19 cellular contexts compared by ENCODE assay signal in genomic region chr22:22158965-22159364, GRCh38.
DNase-seq lines count a peak whose midpoint lies in the region; ATAC-seq, FAIRE-seq and TF ChIP-seq lines count a peak whose summit lies in the region.
"Had no signal": no experiment of that assay in that cellular context is flagged by ENCODE, and none has a peak within 500 bp of the region (broad histone marks: within the 10 kb centered on the region; RNA-seq: fewer than 3 reads in every experiment).

No MANE protein-coding gene starts in this region.

- no peaks in the 10 kb centered on the region for H3K36me3 ChIP-seq in HEK293 (ENCODE audit: control insufficient read depth in 2 of 2, insufficient read depth in 1 of 2, low read length in 2 of 2)
- H3K36me3 ChIP-seq in K562 (ENCODE audit: control insufficient read depth, insufficient read depth, low read length), result no peaks in the 10 kb centered on the region

- H3K9me3 ChIP-seq in HEK293 (ENCODE audit: control insufficient read depth, insufficient read depth, low read depth, low read length) (no peaks in the 10 kb centered on the region), K562 (replicated peaks; ENCODE audit: control insufficient read depth, insufficient read depth, low read depth, low read length) (no peaks in the 10 kb centered on the region)

- no peak overlapping the region for H2AFZ ChIP-seq in K562 (ENCODE audit: low read depth, low read length)
- H2AFZ ChIP-seq: GM23338 had no signal

- no peak overlapping the region for H3K4me3 Mint-ChIP-seq in stimulated activated memory B cell treated with anti-CD40 and anti-IgM and Interleukin-4, amounts not matched to agents 10 μg/mL and 1 μg/mL and 100 μg/mL, for 72 hours
- H3K4me3 Mint-ChIP-seq: CD4-positive, alpha-beta T cell; GM23338 had no signal

- intact Hi-C loops in K562 (cut with micrococcal nuclease), result no loop called here

- in situ Hi-C loops in K562 (cut with MboI), result no loop called here

- no peaks in the 10 kb centered on the region for H3K27me3 Mint-ChIP-seq in stimulated activated memory B cell treated with anti-CD40 and anti-IgM and Interleukin-4, amounts not matched to agents 10 μg/mL and 1 μg/mL and 100 μg/mL, for 72 hours

- no peak for TF ChIP-seq CTCF in HEK293 (tag by site-specific recombination; IDR thresholded peaks at IDR 0.05)
- TF ChIP-seq CTCF in K562 (IDR thresholded peaks at IDR 0.05 in 2 of 3, conservative IDR thresholded peaks at IDR 0.05 in 1 of 3; ENCODE audit: insufficient read depth in 2 of 3, low read depth in 1 of 3, low read length in 3 of 3), result no peak
- TF ChIP-seq CTCF in GM20000 (IDR thresholded peaks at IDR 0.05; ENCODE audit: extremely low read depth, missing control alignments), result no peak

- peak overlapping the region; percentile 64 for H3K27ac Mint-ChIP-seq in stimulated activated memory B cell treated with anti-CD40 and anti-IgM and Interleukin-4, amounts not matched to agents 10 μg/mL and 1 μg/mL and 100 μg/mL, for 72 hours
- H3K27ac Mint-ChIP-seq: CD4-positive, alpha-beta T cell; GM23338 had no signal

- H3K4me1 Mint-ChIP-seq in stimulated activated memory B cell treated with anti-CD40 and anti-IgM and Interleukin-4, amounts not matched to agents 10 μg/mL and 1 μg/mL and 100 μg/mL, for 72 hours, result peaks cover 62% of the 10 kb centered on the region
- H3K4me1 Mint-ChIP-seq: GM23338 had no signal

- POLR2A ChIA-PET in HEK293 (lab: Yijun Ruan, JAX), result no interaction called here
- POLR2A ChIA-PET in K562 (lab: Yijun Ruan, JAX), result interaction anchor here (0.7 to 3.7 kb wide), 5 partner anchors 9 to 93 kb away, joined by 3 to 16 read pairs (median 4); no protein-coding TSS in a partner anchor

- H3K79me2 ChIP-seq in K562 (ENCODE audit: control insufficient read depth, insufficient read depth, low read length), result no peaks in the 10 kb centered on the region

- H3K4me2 ChIP-seq in K562 (ENCODE audit: insufficient read depth, low read length), result no peak overlapping the region
- H3K4me2 ChIP-seq: GM23338 had no signal

- DNase-seq in K562 (ENCODE audit: extremely low read depth in 1 of 4, low spot score in 3 of 4) (peak in 1 of 4 experiments; percentile 37), GM20000 (ENCODE audit: low spot score) (no peak)
- DNase-seq in stimulated activated naive CD4-positive, alpha-beta T cell (lab: John Stamatoyannopoulos, UW), result no peak
- DNase-seq: ACHN; CD4-positive, alpha-beta T cell; DMS153; DMS79; IMR-90; KBM-7 had no signal

- no peak for TF ChIP-seq POLR2A in K562 (conservative IDR thresholded peaks at IDR 0.05)

- under 1% methylated on average over 3 of the region's 3 CpGs for WGBS in K562 (ENCODE audit: insufficient coverage, low coverage, missing lambda C conversion rate)

- no peaks in the 10 kb centered on the region for H3K36me3 Mint-ChIP-seq in stimulated activated memory B cell treated with anti-CD40 and anti-IgM and Interleukin-4, amounts not matched to agents 10 μg/mL and 1 μg/mL and 100 μg/mL, for 72 hours

- TF ChIP-seq EP300 in K562 (IDR thresholded peaks at IDR 0.05; ENCODE audit: low read length), result no peak

- TF ChIP-seq RAD21 in K562 (CRISPR knock-in tag; conservative IDR thresholded peaks at IDR 0.05 in 1 of 2, IDR thresholded peaks at IDR 0.05 in 1 of 2), result no peak

- BruUV-seq in K562 (replicated peaks; lab: Mats Ljungman, UMichigan), result no TSS peak

- H3K4me3 ChIP-seq in HEK293 (ENCODE audit: low read depth, low read length) (no peak overlapping the region), K562 (no peak overlapping the region)
- H3K4me3 ChIP-seq: GM12878, GM23338 had no signal

- no peak overlapping the region for H3K9ac ChIP-seq in K562 (ENCODE audit: insufficient read depth in 1 of 2, low read depth in 2 of 2, low read length in 2 of 2)

- H3K27ac ChIP-seq in HEK293 (ENCODE audit: extremely low read depth, low read depth, low read length) (no peak overlapping the region), K562 (ENCODE audit: extremely low read depth, low read depth, low read length) (no peak overlapping the region)
- H3K27ac ChIP-seq: C4-2B had no signal

- H4K20me1 ChIP-seq in K562 (replicated peaks; ENCODE audit: control insufficient read depth, insufficient read depth, low read length), result no peaks in the 10 kb centered on the region

- no peak for FAIRE-seq in K562 (lab: Jason Lieb, UNC)
- FAIRE-seq: A204.1, GM12878, H54, HTR-8/SVneo had no signal

- H3K4me1 ChIP-seq in HEK293 (ENCODE audit: control insufficient read depth, insufficient read depth, low read length), result no peaks in the 10 kb centered on the region
- H3K4me1 ChIP-seq in K562 (replicated peaks in 1 of 2; ENCODE audit: control insufficient read depth in 2 of 2, insufficient read depth in 2 of 2, low read length in 2 of 2), result peaks cover 0 to 4% of the 10 kb centered on the region in 2 experiments; a peak in 1 of 5 replicates

- H3K9me1 ChIP-seq in K562 (ENCODE audit: control insufficient read depth, insufficient read depth, low read length), result peaks cover 3% of the 10 kb centered on the region

- H3K9me3 Mint-ChIP-seq in stimulated activated memory B cell treated with anti-CD40 and anti-IgM and Interleukin-4, amounts not matched to agents 10 μg/mL and 1 μg/mL and 100 μg/mL, for 72 hours, result no peaks in the 10 kb centered on the region
- H3K9me3 Mint-ChIP-seq: CD4-positive, alpha-beta T cell had no signal

- no peak for ATAC-seq in K562
- no peak for ATAC-seq in stimulated activated memory B cell treated with anti-CD40 and anti-IgM and Interleukin-4, amounts not matched to agents 10 μg/mL and 1 μg/mL and 100 μg/mL, for 72 hours
- no peak for ATAC-seq in GM21825 (IDR thresholded peaks at IDR 0.05; ENCODE audit: unreplicated experiment)
- ATAC-seq: GM12878, GM23338, HCT116 had no signal

- CTCF ChIA-PET in HEK293 (lab: Yijun Ruan, JAX) (interaction anchor here (0.6 to 2.7 kb wide), 11 partner anchors 11 to 649 kb away, joined by 3 to 13 read pairs (median 4); partner anchors contain the start of gene ZNF280B), K562 (lab: Yijun Ruan, JAX; ENCODE audit: low intra/inter-chr PET ratio) (no interaction called here)

- H3K27me3 ChIP-seq in K562 (ENCODE audit: control insufficient read depth in 2 of 2, insufficient read depth in 2 of 2, low read length in 2 of 2), result peaks cover 0 to 16% of the 10 kb centered on the region in 2 experiments; a peak in 2 of 5 replicates

TF ChIP-seq in HEK293, 187 proteins besides CTCF, POLR2A, EP300 and RAD21:
- peak; percentile 66 for TF ChIP-seq ZBTB17 (tag by site-specific recombination; IDR thresholded peaks at IDR 0.05)
- TF ChIP-seq ZNF416 (tag by site-specific recombination; IDR thresholded peaks at IDR 0.05), result no peak

TF ChIP-seq in K562, 482 proteins besides CTCF, POLR2A, EP300 and RAD21 (continues in another document):
- TF ChIP-seq PTTG1 (tag; IDR thresholded peaks at IDR 0.05; ENCODE audit: low read depth), result no peak
- 0 out of 2 replicates have a peak, but pooled peaks have one; percentile 52 for TF ChIP-seq ZC3H4 (CRISPR knock-in tag; IDR thresholded peaks at IDR 0.05; ENCODE audit: borderline replicate concordance)
- TF ChIP-seq FOXJ3 (CRISPR knock-in tag; IDR thresholded peaks at IDR 0.05), result no peak
- TF ChIP-seq, protein P1, sequence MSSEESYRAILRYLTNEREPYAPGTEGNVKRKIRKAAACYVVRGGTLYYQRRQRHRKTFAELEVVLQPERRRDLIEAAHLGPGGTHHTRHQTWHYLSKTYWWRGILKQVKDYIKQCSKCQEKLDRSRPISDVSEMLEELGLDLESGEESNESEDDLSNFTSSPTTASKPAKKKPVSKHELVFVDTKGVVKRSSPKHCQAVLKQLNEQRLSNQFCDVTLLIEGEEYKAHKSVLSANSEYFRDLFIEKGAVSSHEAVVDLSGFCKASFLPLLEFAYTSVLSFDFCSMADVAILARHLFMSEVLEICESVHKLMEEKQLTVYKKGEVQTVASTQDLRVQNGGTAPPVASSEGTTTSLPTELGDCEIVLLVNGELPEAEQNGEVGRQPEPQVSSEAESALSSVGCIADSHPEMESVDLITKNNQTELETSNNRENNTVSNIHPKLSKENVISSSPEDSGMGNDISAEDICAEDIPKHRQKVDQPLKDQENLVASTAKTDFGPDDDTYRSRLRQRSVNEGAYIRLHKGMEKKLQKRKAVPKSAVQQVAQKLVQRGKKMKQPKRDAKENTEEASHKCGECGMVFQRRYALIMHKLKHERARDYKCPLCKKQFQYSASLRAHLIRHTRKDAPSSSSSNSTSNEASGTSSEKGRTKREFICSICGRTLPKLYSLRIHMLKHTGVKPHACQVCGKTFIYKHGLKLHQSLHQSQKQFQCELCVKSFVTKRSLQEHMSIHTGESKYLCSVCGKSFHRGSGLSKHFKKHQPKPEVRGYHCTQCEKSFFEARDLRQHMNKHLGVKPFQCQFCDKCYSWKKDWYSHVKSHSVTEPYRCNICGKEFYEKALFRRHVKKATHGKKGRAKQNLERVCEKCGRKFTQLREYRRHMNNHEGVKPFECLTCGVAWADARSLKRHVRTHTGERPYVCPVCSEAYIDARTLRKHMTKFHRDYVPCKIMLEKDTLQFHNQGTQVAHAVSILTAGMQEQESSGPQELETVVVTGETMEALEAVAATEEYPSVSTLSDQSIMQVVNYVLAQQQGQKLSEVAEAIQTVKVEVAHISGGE (CRISPR knock-in tag; IDR thresholded peaks at IDR 0.05), result peak in 1 of 3 experiments; percentile 32; a peak in 1 of 6 replicates
- 0 out of 2 replicates have a peak, but pooled peaks have one; percentile 45 for TF ChIP-seq ZNF76 (CRISPR knock-in tag; IDR thresholded peaks at IDR 0.05; ENCODE audit: borderline replicate concordance)
- TF ChIP-seq, protein P2, sequence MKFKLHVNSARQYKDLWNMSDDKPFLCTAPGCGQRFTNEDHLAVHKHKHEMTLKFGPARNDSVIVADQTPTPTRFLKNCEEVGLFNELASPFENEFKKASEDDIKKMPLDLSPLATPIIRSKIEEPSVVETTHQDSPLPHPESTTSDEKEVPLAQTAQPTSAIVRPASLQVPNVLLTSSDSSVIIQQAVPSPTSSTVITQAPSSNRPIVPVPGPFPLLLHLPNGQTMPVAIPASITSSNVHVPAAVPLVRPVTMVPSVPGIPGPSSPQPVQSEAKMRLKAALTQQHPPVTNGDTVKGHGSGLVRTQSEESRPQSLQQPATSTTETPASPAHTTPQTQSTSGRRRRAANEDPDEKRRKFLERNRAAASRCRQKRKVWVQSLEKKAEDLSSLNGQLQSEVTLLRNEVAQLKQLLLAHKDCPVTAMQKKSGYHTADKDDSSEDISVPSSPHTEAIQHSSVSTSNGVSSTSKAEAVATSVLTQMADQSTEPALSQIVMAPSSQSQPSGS (CRISPR knock-in tag; IDR thresholded peaks at IDR 0.05), result peak; percentile 68; the same call in 1 of the 2 replicates
- 0 out of 2 replicates have a peak, but pooled peaks have one; percentile 19 for TF ChIP-seq ZNF140 (CRISPR knock-in tag; IDR thresholded peaks at IDR 0.05)
- no peak for TF ChIP-seq BRCA1 (IDR thresholded peaks at IDR 0.05)
- TF ChIP-seq BRCA1 (CRISPR knock-in tag; IDR thresholded peaks at IDR 0.05), result 0 out of 2 replicates have a peak, but pooled peaks have one; percentile 35
- TF ChIP-seq TCF3 (CRISPR knock-in tag; IDR thresholded peaks at IDR 0.05), result no peak
